18 cellular contexts compared by ENCODE assay signal in genomic region chr5:9784231-9784630, GRCh38.
"Had no signal": no experiment of that assay in that cellular context is flagged by ENCODE, and none has a peak within 500 bp of the region (broad histone marks: within the 10 kb centered on the region; RNA-seq: fewer than 3 reads in every experiment).

No MANE protein-coding gene starts in this region.

- H3K27me3 ChIP-seq: right atrium auricular region, sigmoid colon, stomach had no signal

- DNase-seq: effector CD4-positive, alpha-beta T cell; endodermal cell; erythroblast; foreskin keratinocyte; head of caudate nucleus; hippocampal formation; mammary epithelial cell; natural killer cell; sigmoid colon; stimulated activated CD4-positive, alpha-beta T cell treated with anti-CD3 and anti-CD28 coated beads, Interleukin-12 subunit alpha, Interleukin-12 subunit beta, amount 100 ng/mL, for 4 hours; stimulated activated naive CD4-positive, alpha-beta T cell; stomach; substantia nigra had no signal

- H3K9me3 ChIP-seq: thoracic aorta had no signal

- H3K4me3 ChIP-seq: coronary artery, right atrium auricular region, sigmoid colon, skin epidermis, stomach, thoracic aorta had no signal

- ATAC-seq: foreskin keratinocyte, left lobe of liver had no signal

- H3K36me3 ChIP-seq: right atrium auricular region, sigmoid colon, stomach, thoracic aorta had no signal

- H3K27ac ChIP-seq: coronary artery, foreskin keratinocyte, right atrium auricular region, sigmoid colon, skin epidermis, stomach, thoracic aorta had no signal

- H3K4me1 ChIP-seq: foreskin keratinocyte, right atrium auricular region, sigmoid colon, stomach had no signal
